ENCODE assay signal across 20 cellular contexts in the genomic region with DNA sequence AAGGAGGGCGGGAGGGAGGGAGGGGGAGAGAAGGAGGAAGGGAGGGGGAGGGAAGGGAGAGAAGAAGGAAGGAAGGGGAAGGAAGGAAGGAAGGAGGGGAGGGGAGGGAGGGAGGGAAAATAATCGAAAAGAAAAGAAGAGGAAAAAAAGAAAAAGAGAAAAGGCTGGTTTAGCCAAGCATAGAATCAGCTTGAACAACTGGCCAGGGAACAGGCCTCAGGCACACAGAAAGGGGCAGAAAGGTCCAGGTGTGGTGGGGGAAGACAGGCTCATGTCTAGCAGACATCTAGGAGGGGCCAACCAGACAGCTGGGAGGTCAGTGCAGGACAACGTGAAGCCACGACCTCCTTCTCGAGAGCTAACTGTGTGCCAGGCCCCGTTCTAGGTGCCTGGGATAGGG.
DNase-seq lines count a peak whose midpoint lies in the region; ATAC-seq, FAIRE-seq and TF ChIP-seq lines count a peak whose summit lies in the region.
"Had no signal": no experiment of that assay in that cellular context is flagged by ENCODE, and none has a peak within 500 bp of the region (broad histone marks: within the 10 kb centered on the region; RNA-seq: fewer than 3 reads in every experiment).

No MANE protein-coding gene starts in this region.

- FAIRE-seq in H1 (lab: Jason Lieb, UNC): no peak
- FAIRE-seq: GM12891, GM18507 had no signal

- H3K18ac ChIP-seq in IMR-90 (ENCODE audit: low read depth, low read length): no peak overlapping the region
- H3K18ac ChIP-seq in H1 (ENCODE audit: extremely low read depth, low read length): no peak overlapping the region

- H3K4me3 ChIP-seq in BLaER1: no peak overlapping the region
- H3K4me3 ChIP-seq in IMR-90 (ENCODE audit: insufficient read depth, low read depth, low read length): no peak overlapping the region
- H3K4me3 ChIP-seq in H1 (ENCODE audit: extremely low read depth in 1 of 4, insufficient read depth in 2 of 4, low read depth in 3 of 4, low read length in 4 of 4): no peak overlapping the region
- H3K4me3 ChIP-seq in sigmoid colon: no peak overlapping the region

- H4K20me1 ChIP-seq in BLaER1: no peaks in the 10 kb centered on the region
- no peaks in the 10 kb centered on the region for H4K20me1 ChIP-seq in IMR-90 (ENCODE audit: insufficient read depth, low read length)
- H4K20me1 ChIP-seq in H1 (replicated peaks in 1 of 2; ENCODE audit: control insufficient read depth in 1 of 2, insufficient read depth in 2 of 2, low read length in 2 of 2): peaks cover 0 to 4% of the 10 kb centered on the region in 2 experiments

- TF ChIP-seq RAD21 in IMR-90 (IDR thresholded peaks at IDR 0.05; ENCODE audit: low read length): no peak
- TF ChIP-seq RAD21 in H1 (IDR thresholded peaks at IDR 0.05 in 1 of 2, conservative IDR thresholded peaks at IDR 0.05 in 1 of 2; ENCODE audit: low read depth in 2 of 2, low read length in 2 of 2): no peak

- H3K4me1 ChIP-seq in BLaER1: peaks cover 92% of the 10 kb centered on the region
- no peaks in the 10 kb centered on the region for H3K4me1 ChIP-seq in IMR-90 (ENCODE audit: control insufficient read depth, insufficient read depth, low read length)
- no peaks in the 10 kb centered on the region; a peak in 3 of 7 replicates for H3K4me1 ChIP-seq in H1 (replicated peaks in 1 of 4; ENCODE audit: control insufficient read depth in 3 of 4, insufficient read depth in 4 of 4, low read length in 3 of 4)
- H3K4me1 ChIP-seq in sigmoid colon: no peaks in the 10 kb centered on the region

- H3K4me1 Mint-ChIP-seq in stimulated activated naive B cell treated with anti-CD40 and anti-IgM and Interleukin-4, amounts not matched to agents 10 μg/mL and 1 μg/mL and 100 μg/mL, for 72 hours: peaks cover 20 to 37% of the 10 kb centered on the region in 2 donors

- no peaks in the 10 kb centered on the region for H3K27me3 ChIP-seq in BLaER1
- H3K27me3 ChIP-seq in IMR-90 (ENCODE audit: control insufficient read depth, insufficient read depth, low read length): peaks cover 31% of the 10 kb centered on the region
- H3K27me3 ChIP-seq in H1 (replicated peaks in 1 of 4; ENCODE audit: control insufficient read depth in 3 of 4, extremely low read depth in 1 of 4, insufficient read depth in 3 of 4, low read length in 3 of 4): no peaks in the 10 kb centered on the region; a peak in 1 of 7 replicates
- no peaks in the 10 kb centered on the region for H3K27me3 ChIP-seq in sigmoid colon

- POLR2A ChIA-PET in IMR-90 (lab: Charles Lee; ENCODE audit: unreplicated experiment): no interaction called here
- POLR2A ChIA-PET in H1 (lab: Charles Lee; ENCODE audit: partially characterized antibody): no interaction called here

- TF ChIP-seq EP300 in H1 (IDR thresholded peaks at IDR 0.05; ENCODE audit: borderline replicate concordance in 1 of 2, low read depth in 2 of 2, low read length in 2 of 2): no peak
- TF ChIP-seq EP300 in sigmoid colon (IDR thresholded peaks at IDR 0.05): no peak

- intact Hi-C loops in IMR-90 (cut with micrococcal nuclease) (no loop called here), sigmoid colon (cut with DNase I) (no loop called here)

- H3K27ac Mint-ChIP-seq in stimulated activated naive B cell treated with anti-CD40 and anti-IgM and Interleukin-4, amounts not matched to agents 10 μg/mL and 1 μg/mL and 100 μg/mL, for 72 hours: peak overlapping the region; percentile 20
- H3K27ac Mint-ChIP-seq: CD4-positive, alpha-beta T cell; CD8-positive, alpha-beta memory T cell had no signal

- no peak overlapping the region for H2AK5ac ChIP-seq in IMR-90 (ENCODE audit: low read depth, low read length)
- H2AK5ac ChIP-seq in H1 (ENCODE audit: low read depth, low read length): no peak overlapping the region

- CTCF ChIA-PET in IMR-90 (lab: Yijun Ruan, JAX): no interaction called here
- CTCF ChIA-PET in H1 (lab: Charles Lee; ENCODE audit: partially characterized antibody): interaction anchor here (0.9 to 1.1 kb wide), 2 partner anchors 18 to 87 kb away, joined by 3 to 4 read pairs; no protein-coding TSS in a partner anchor

- TF ChIP-seq CTCF in IMR-90 (conservative IDR thresholded peaks at IDR 0.05; ENCODE audit: low read depth, low read length) (no peak), H1 (IDR thresholded peaks at IDR 0.05; ENCODE audit: control extremely low read depth in 1 of 3, insufficient read depth in 1 of 3, low read depth in 1 of 3, low read length in 3 of 3) (no peak), sigmoid colon (IDR thresholded peaks at IDR 0.05) (no peak)

- peaks cover 6% of the 10 kb centered on the region; the same call in 1 of the 2 replicates for H3K23me2 ChIP-seq in H1 (ENCODE audit: low read depth, low read length)

- H3K4ac ChIP-seq in IMR-90 (ENCODE audit: low read depth, low read length): no peak overlapping the region
- H3K4ac ChIP-seq in H1 (replicated peaks; ENCODE audit: insufficient read length, low read depth, low read length): no peak overlapping the region

- H3K9ac ChIP-seq in BLaER1 (no peak overlapping the region), IMR-90 (ENCODE audit: low read depth, low read length) (no peak overlapping the region), H1 (replicated peaks in 1 of 4; ENCODE audit: extremely low read depth in 1 of 4, low read depth in 3 of 4, low read length in 3 of 4) (no peak overlapping the region)

- H2AK9ac ChIP-seq in IMR-90 (replicated peaks; ENCODE audit: low read depth, low read length, poor library complexity): no peak overlapping the region

- no peak overlapping the region for H3K4me3 Mint-ChIP-seq in stimulated activated naive B cell treated with anti-CD40 and anti-IgM and Interleukin-4, amounts not matched to agents 10 μg/mL and 1 μg/mL and 100 μg/mL, for 72 hours
- H3K4me3 Mint-ChIP-seq: CD14-positive monocyte; CD4-positive, alpha-beta T cell; CD8-positive, alpha-beta memory T cell had no signal

- H3K79me1 ChIP-seq in IMR-90 (ENCODE audit: low read depth in 1 of 2, low read length in 2 of 2) (no peaks in the 10 kb centered on the region), H1 (ENCODE audit: low read depth, low read length) (no peaks in the 10 kb centered on the region)

- peak overlapping the region; percentile 72 for H3K4me2 ChIP-seq in BLaER1
- no peak overlapping the region for H3K4me2 ChIP-seq in IMR-90 (ENCODE audit: low read depth, low read length)
- no peak overlapping the region for H3K4me2 ChIP-seq in H1 (ENCODE audit: insufficient read depth in 1 of 2, low read depth in 2 of 2, low read length in 2 of 2)

- H2BK20ac ChIP-seq in IMR-90 (ENCODE audit: low read depth, low read length) (no peak overlapping the region), H1 (ENCODE audit: low read length) (0 out of 2 replicates have a peak overlapping the region, but pooled peaks have one; percentile 7)

- H3K23ac ChIP-seq in IMR-90 (ENCODE audit: low read depth, low read length) (no peak overlapping the region), H1 (ENCODE audit: insufficient read length) (no peak overlapping the region)

- H4K5ac ChIP-seq in IMR-90 (ENCODE audit: low read depth, low read length) (no peak overlapping the region), H1 (ENCODE audit: insufficient read length, low read depth, low read length) (no peak overlapping the region)

- H3K56ac ChIP-seq in IMR-90 (ENCODE audit: extremely low read depth, insufficient read depth, low read length): no peak overlapping the region
- no peak overlapping the region for H3K56ac ChIP-seq in H1 (replicated peaks; ENCODE audit: insufficient read length, low read depth, low read length)

- no peaks in the 10 kb centered on the region for H3K36me3 ChIP-seq in BLaER1
- no peaks in the 10 kb centered on the region for H3K36me3 ChIP-seq in IMR-90 (ENCODE audit: control insufficient read depth, insufficient read depth, low read length)
- no peaks in the 10 kb centered on the region for H3K36me3 ChIP-seq in H1 (ENCODE audit: control insufficient read depth in 2 of 4, insufficient read depth in 4 of 4, low read length in 3 of 4)
- no peaks in the 10 kb centered on the region for H3K36me3 ChIP-seq in sigmoid colon

- H3K27ac ChIP-seq in BLaER1 (peak overlapping the region; percentile 42; the same call in 1 of the 2 replicates), IMR-90 (ENCODE audit: insufficient read depth, low read length) (no peak overlapping the region), H1 (ENCODE audit: low read depth, low read length) (no peak overlapping the region), sigmoid colon (no peak overlapping the region)

- peaks cover 12 to 16% of the 10 kb centered on the region in 2 donors for H3K27me3 Mint-ChIP-seq in stimulated activated naive B cell treated with anti-CD40 and anti-IgM and Interleukin-4, amounts not matched to agents 10 μg/mL and 1 μg/mL and 100 μg/mL, for 72 hours

- TF ChIP-seq POLR2A in IMR-90 (IDR thresholded peaks at IDR 0.05; ENCODE audit: low read depth, low read length) (no peak), H1 (IDR thresholded peaks at IDR 0.05; ENCODE audit: control extremely low read depth in 1 of 2, low read depth in 2 of 2, low read length in 2 of 2) (no peak), sigmoid colon (IDR thresholded peaks at IDR 0.05) (no peak)

- BruUV-seq in IMR-90 (replicated peaks; lab: Mats Ljungman, UMichigan): no TSS peak

- H2BK120ac ChIP-seq in IMR-90 (ENCODE audit: low read depth, low read length): no peak overlapping the region
- H2BK120ac ChIP-seq in H1 (replicated peaks; ENCODE audit: low read depth, low read length): no peak overlapping the region

- H2BK15ac ChIP-seq in IMR-90 (ENCODE audit: low read depth, low read length) (no peak overlapping the region), H1 (ENCODE audit: low read length) (no peak overlapping the region)

- H3K36me3 Mint-ChIP-seq in stimulated activated naive B cell treated with anti-CD40 and anti-IgM and Interleukin-4, amounts not matched to agents 10 μg/mL and 1 μg/mL and 100 μg/mL, for 72 hours: no peaks in the 10 kb centered on the region
- H3K36me3 Mint-ChIP-seq: CD14-positive monocyte; CD8-positive, alpha-beta memory T cell had no signal

- DNase-seq in IMR-90 (no peak), H1 (ENCODE audit: low read depth in 1 of 2, low spot score in 2 of 2) (no peak), sigmoid colon (no peak), kidney tubule cell (ENCODE audit: low spot score) (no peak)
- no peak for DNase-seq in stimulated activated naive B cell treated with anti-CD40 and anti-IgM and Interleukin-4, amounts not matched to agents 10 μg/mL and 1 μg/mL and 100 μg/mL, for 72 hours
- DNase-seq: 8988T; CD4-positive, alpha-beta T cell; CD8-positive, alpha-beta memory T cell; DMS53; DMS79 treated with DMSO at 0.1 percent for 48 hours; GF-D8; GOT3; H7; HCEC 1CT had no signal

- no peaks in the 10 kb centered on the region for H3K79me2 ChIP-seq in H1 (ENCODE audit: control insufficient read depth in 1 of 2, insufficient read depth in 2 of 2, low read length in 2 of 2)

- H3K9me3 ChIP-seq in BLaER1 (peaks cover 6% of the 10 kb centered on the region), IMR-90 (ENCODE audit: control insufficient read depth, insufficient read depth, low read length) (no peaks in the 10 kb centered on the region; the same call in 1 of the 2 replicates), H1 (ENCODE audit: insufficient read depth in 2 of 2, low read depth in 1 of 2, low read length in 1 of 2) (no peaks in the 10 kb centered on the region), sigmoid colon (no peaks in the 10 kb centered on the region)

- ATAC-seq in IMR-90 (ENCODE audit: low read depth): no peak
- no peak for ATAC-seq in stimulated activated naive B cell treated with anti-CD40 and anti-IgM and Interleukin-4, amounts not matched to agents 10 μg/mL and 1 μg/mL and 100 μg/mL, for 72 hours (replicated peaks)
- no peak for ATAC-seq in GM21529 (IDR thresholded peaks at IDR 0.05; ENCODE audit: unreplicated experiment)
- ATAC-seq in GM21786 (IDR thresholded peaks at IDR 0.05; ENCODE audit: unreplicated experiment): no peak

- WGBS in IMR-90 (ENCODE audit: extremely low coverage in 2 of 2, insufficient read length in 1 of 2), 2 experiments: 80% methylated on average over 2 of the region's 6 CpGs; no CpG with 5 or more reads in 1 of the 2 experiments
- 81 to 100% methylated on average over 1 to 5 of the region's 6 CpGs for WGBS in H1 (ENCODE audit: extremely low coverage in 1 of 2, insufficient coverage in 1 of 2, insufficient read length in 1 of 2, insufficient replicate concordance in 2 of 2, low coverage in 1 of 2, low lambda C conversion rate in 2 of 2, missing lambda C conversion rate in 1 of 2), 2 experiments
- WGBS in sigmoid colon, 2 donors: 73 to 74% methylated on average over 6 of the region's 6 CpGs

- in situ Hi-C loops in IMR-90 (cut with MboI; ENCODE audit: low sequenced_read_pairs): no loop called here

- H4K8ac ChIP-seq in IMR-90 (ENCODE audit: low read depth in 2 of 2, low read length in 2 of 2) (no peak overlapping the region), H1 (ENCODE audit: extremely low read depth, insufficient read depth, low read length) (no peak overlapping the region)

- peaks cover 0 to 5% of the 10 kb centered on the region in 2 donors for H3K9me3 Mint-ChIP-seq in stimulated activated naive B cell treated with anti-CD40 and anti-IgM and Interleukin-4, amounts not matched to agents 10 μg/mL and 1 μg/mL and 100 μg/mL, for 72 hours
- H3K9me3 Mint-ChIP-seq: CD4-positive, alpha-beta T cell; CD8-positive, alpha-beta memory T cell had no signal

- H4K91ac ChIP-seq in IMR-90 (ENCODE audit: insufficient read depth, low read depth, low read length) (no peak overlapping the region), H1 (replicated peaks; ENCODE audit: insufficient read length, low read length) (no peak overlapping the region)

- dilution Hi-C loops in IMR-90 (cut with HindIII; ENCODE audit: low sequenced_read_pairs, unreplicated experiment): no loop called here

- no peak overlapping the region for H2BK12ac ChIP-seq in H1 (ENCODE audit: low read depth, low read length)

- no peak overlapping the region for H3K14ac ChIP-seq in IMR-90 (replicated peaks; ENCODE audit: low read depth, low read length)
- H3K14ac ChIP-seq in H1 (ENCODE audit: insufficient read length): no peak overlapping the region

- H2BK5ac ChIP-seq in IMR-90 (ENCODE audit: low read depth, low read length, poor library complexity, severe bottlenecking): no peak overlapping the region
- H2BK5ac ChIP-seq in H1 (ENCODE audit: low read depth, low read length): no peak overlapping the region

- H2AFZ ChIP-seq in IMR-90 (replicated peaks; ENCODE audit: low read length, poor library complexity) (peak overlapping the region; percentile 43), H1 (ENCODE audit: low read length) (no peak overlapping the region)

- H3K9me1 ChIP-seq in IMR-90 (ENCODE audit: insufficient read depth, low read length): no peaks in the 10 kb centered on the region
